ENCODE assay signal across 10 cellular contexts in genomic region chr19:1245884-1246816, GRCh38. TPM values are rescaled to one million over a fixed set of nuclear protein-coding genes. Genes with fewer than 3 reads are reported as not detected.
A peak's percentile ranks its signal among the peaks of the same experiment; 100 is the strongest.
DNase-seq lines count a peak whose midpoint lies in the region; ATAC-seq and TF ChIP-seq lines count a peak whose summit lies in the region.
"Had no signal": no experiment of that assay in that cellular context is flagged by ENCODE, and none has a peak within 500 bp of the region (broad histone marks: within the 10 kb centered on the region; RNA-seq: fewer than 3 reads in every experiment).

No MANE protein-coding gene starts in this region.

- no TSS peak for BruUV-seq in PC-3 (replicated peaks; lab: Mats Ljungman, UMichigan)

- H3F3A ChIP-seq in PC-3 (ENCODE audit: low read length, unreplicated experiment) = no peaks in the 10 kb centered on the region

- H3K27me3 ChIP-seq in CD4-positive, alpha-beta memory T cell (ENCODE audit: insufficient read depth, low read length) = no peaks in the 10 kb centered on the region
- no peaks in the 10 kb centered on the region for H3K27me3 ChIP-seq in Peyer's patch
- H3K27me3 ChIP-seq in left ventricle myocardium inferior (ENCODE audit: low read depth) = no peaks in the 10 kb centered on the region
- H3K27me3 ChIP-seq in PC-3 (ENCODE audit: low read length) = no peaks in the 10 kb centered on the region

- H3K4me1 Mint-ChIP-seq in CD4-positive, alpha-beta memory T cell = peaks cover 6 to 28% (median 19%) of the 10 kb centered on the region in 4 donors
- peaks cover 5% of the 10 kb centered on the region for H3K4me1 Mint-ChIP-seq in activated T-helper 17 cell treated with anti-CD3 and anti-CD28 coated beads, Interleukin-2, amount 50 U/mL, for 72 hours

- H3K27ac Mint-ChIP-seq in CD4-positive, alpha-beta memory T cell = peak overlapping the region in 4 of 7 donors; percentile 13 to 81 (median 71)
- no peak overlapping the region for H3K27ac Mint-ChIP-seq in activated T-helper 17 cell treated with anti-CD3 and anti-CD28 coated beads, Interleukin-2, amount 50 U/mL, for 72 hours

- peaks cover 4% of the 10 kb centered on the region; the same call in 1 of the 2 replicates for H4K20me1 ChIP-seq in PC-3 (ENCODE audit: low read length)

- peaks cover 0 to 3% of the 10 kb centered on the region in 2 donors for H3K27me3 Mint-ChIP-seq in CD4-positive, alpha-beta memory T cell
- H3K27me3 Mint-ChIP-seq in activated T-helper 17 cell treated with anti-CD3 and anti-CD28 coated beads, Interleukin-2, amount 50 U/mL, for 72 hours = no peaks in the 10 kb centered on the region

- peaks cover 47% of the 10 kb centered on the region for H3K4me1 ChIP-seq in CD4-positive, alpha-beta memory T cell (ENCODE audit: insufficient read depth, low read length)
- H3K4me1 ChIP-seq in Peyer's patch = peaks cover 3 to 58% (median 39%) of the 10 kb centered on the region in 4 donors
- H3K4me1 ChIP-seq in left ventricle myocardium inferior = peaks cover 82% of the 10 kb centered on the region
- peaks cover 33% of the 10 kb centered on the region for H3K4me1 ChIP-seq in PC-3 (ENCODE audit: insufficient read depth, low read length)

- H3K79me2 ChIP-seq in PC-3 (ENCODE audit: low read length) = peaks cover 51% of the 10 kb centered on the region

- no peak overlapping the region for H3K4me2 ChIP-seq in PC-3 (ENCODE audit: low read length)

- CTCF ChIA-PET in CD4-positive, alpha-beta memory T cell (lab: Charles Lee; ENCODE audit: partially characterized antibody) = interaction anchor here (0.6 to 5.3 kb wide), 4 partner anchors 18 to 51 kb away, joined by 4 to 364 read pairs (median 18); partner anchors contain the start of gene CIRBP
- CTCF ChIA-PET in PC-3 (lab: Charles Lee) = interaction anchor here (0.6 to 2.6 kb wide), 5 partner anchors 19 to 659 kb away, joined by 3 to 124 read pairs (median 4); no protein-coding TSS in a partner anchor

- no peak overlapping the region for H3K4me3 ChIP-seq in CD4-positive, alpha-beta memory T cell (ENCODE audit: low read length in 2 of 2)
- H3K4me3 ChIP-seq in Peyer's patch (peak overlapping the region in 2 of 4 donors; percentile 45 to 95), left ventricle myocardium inferior (peak overlapping the region; percentile 90), PC-3 (ENCODE audit: low read length) (no peak overlapping the region)

- intact Hi-C loops in CD4-positive, alpha-beta memory T cell (cut with micrococcal nuclease) = loop anchor here (10.0 kb wide), 1 partner anchor 451 kb away; the partner anchor contains the start of gene PTBP1
- intact Hi-C loops in left ventricle myocardium inferior (cut with micrococcal nuclease) (no loop called here), PC-3 (cut with micrococcal nuclease) (no loop called here)

- no peaks in the 10 kb centered on the region for H3K36me3 ChIP-seq in CD4-positive, alpha-beta memory T cell (ENCODE audit: insufficient read depth, low read length)
- peaks cover 0 to 22% (median 0%) of the 10 kb centered on the region in 3 donors for H3K36me3 ChIP-seq in Peyer's patch
- peaks cover 15% of the 10 kb centered on the region for H3K36me3 ChIP-seq in left ventricle myocardium inferior
- peaks cover 5% of the 10 kb centered on the region for H3K36me3 ChIP-seq in PC-3 (ENCODE audit: low read depth, low read length)

- peak in 1 of 6 experiments; percentile 12 for TF ChIP-seq CTCF in Peyer's patch (IDR thresholded peaks at IDR 0.05)
- no peak for TF ChIP-seq CTCF in left ventricle myocardium inferior (IDR thresholded peaks at IDR 0.05; ENCODE audit: borderline replicate concordance)
- TF ChIP-seq CTCF in PC-3 (conservative IDR thresholded peaks at IDR 0.05; ENCODE audit: low read depth, low read length) = no peak

- TF ChIP-seq POLR2A in Peyer's patch (IDR thresholded peaks at IDR 0.05) = peak; percentile 72 to 86

- no peaks in the 10 kb centered on the region for H3K9me3 ChIP-seq in CD4-positive, alpha-beta memory T cell (ENCODE audit: control insufficient read depth in 1 of 2, low read length in 2 of 2)
- H3K9me3 ChIP-seq in Peyer's patch (no peaks in the 10 kb centered on the region), left ventricle myocardium inferior (replicated peaks) (no peaks in the 10 kb centered on the region), PC-3 (ENCODE audit: low read length) (no peaks in the 10 kb centered on the region)

- no peak for ATAC-seq in activated T-helper 17 cell treated with anti-CD3 and anti-CD28 coated beads, Interleukin-2, amount 50 U/mL, for 72 hours (replicated peaks)
- ATAC-seq in PC-3 (no peak), HG02798 (IDR thresholded peaks at IDR 0.05; ENCODE audit: poor library complexity, unreplicated experiment) (no peak)

- POLR2A ChIA-PET in CD4-positive, alpha-beta memory T cell (lab: Charles Lee; ENCODE audit: partially characterized antibody) = interaction anchor here (0.5 to 10.1 kb wide), 4 partner anchors 18 to 217 kb away, joined by 3 to 650 read pairs (median 20); partner anchors contain the start of genes CIRBP and FAM174C
- POLR2A ChIA-PET in PC-3 (lab: Charles Lee; ENCODE audit: unreplicated experiment) = no interaction called here

- no peak overlapping the region for H3K9ac ChIP-seq in PC-3 (ENCODE audit: low read length)

- no peak overlapping the region for H2AFZ ChIP-seq in PC-3 (ENCODE audit: low read length)

- no peaks in the 10 kb centered on the region for H3K9me2 ChIP-seq in PC-3 (replicated peaks; ENCODE audit: low read length)

- H3K4me3 Mint-ChIP-seq in CD4-positive, alpha-beta memory T cell = peak overlapping the region in 3 of 8 donors; percentile 39 to 54 (median 45)
- H3K4me3 Mint-ChIP-seq in activated T-helper 17 cell treated with anti-CD3 and anti-CD28 coated beads, Interleukin-2, amount 50 U/mL, for 72 hours = no peak overlapping the region

- H3K27ac ChIP-seq in CD4-positive, alpha-beta memory T cell (ENCODE audit: low read depth, low read length) = no peak overlapping the region
- H3K27ac ChIP-seq in Peyer's patch (peak overlapping the region; percentile 82 to 100 (median 100)), left ventricle myocardium inferior (replicated peaks) (peak overlapping the region; percentile 100), PC-3 (ENCODE audit: low read length) (no peak overlapping the region)

- H3K36me3 Mint-ChIP-seq in CD4-positive, alpha-beta memory T cell = peaks cover 4 to 8% of the 10 kb centered on the region in 2 donors
- peaks cover 9% of the 10 kb centered on the region for H3K36me3 Mint-ChIP-seq in activated T-helper 17 cell treated with anti-CD3 and anti-CD28 coated beads, Interleukin-2, amount 50 U/mL, for 72 hours (ENCODE audit: low read depth)

- peaks cover 0 to 2% (median 0%) of the 10 kb centered on the region in 8 donors for H3K9me3 Mint-ChIP-seq in CD4-positive, alpha-beta memory T cell
- H3K9me3 Mint-ChIP-seq in activated T-helper 17 cell treated with anti-CD3 and anti-CD28 coated beads, Interleukin-2, amount 50 U/mL, for 72 hours = no peaks in the 10 kb centered on the region

- no peak for DNase-seq in CD4-positive, alpha-beta memory T cell
- DNase-seq in Peyer's patch = peak in 2 of 3 donors; percentile 93
- peak; percentile 89 for DNase-seq in left ventricle myocardium inferior
- DNase-seq in retina = peak; percentile 39
- DNase-seq in NCI-H2029 treated with DMSO at 0.1 percent for 48 hours (lab: John Stamatoyannopoulos, UW) = no peak
- no peak for DNase-seq in PC-3
- DNase-seq: activated effector memory CD4-positive, alpha-beta T cell treated with anti-CD3 and anti-CD28 coated beads, Interleukin-2, amount 50 U/mL, for 16 hours; T-helper 1 cell had no signal

RNA-seq across cellular contexts. Expression of gene MIDN, which starts 2.2 kb away (rescaled TPM):
- total RNA-seq in CD4-positive, alpha-beta memory T cell = 10 to 100 TPM; 30.3 to 34.0 TPM
- 1 to 10 TPM in 1 of 2 donors, under 1 TPM in 1; 0.75 to 6.1 TPM for polyA plus RNA-seq in CD4-positive, alpha-beta memory T cell
- total RNA-seq in Peyer's patch (100 to 1,000 TPM in 1 of 4 donors, 10 to 100 TPM in 3; 34.7 to 205 (median 98.9) TPM), left ventricle myocardium inferior (60.5 TPM), PC-3 (2014; rRNA removed) (17.3 and 41.8 TPM in 2 replicates)
- 10 to 100 TPM; 51.4 to 56.8 TPM for total RNA-seq in activated T-helper 17 cell treated with anti-CD3 and anti-CD28 coated beads, Interleukin-2, amount 50 U/mL, for 72 hours

RNA-seq across cellular contexts. Expression of gene ATP5F1D, which starts 4.6 kb away (rescaled TPM):
- total RNA-seq in CD4-positive, alpha-beta memory T cell = 100 to 1,000 TPM; 105 to 108 TPM
- polyA plus RNA-seq in CD4-positive, alpha-beta memory T cell = 100 to 1,000 TPM; 133 to 243 TPM
- 100 to 1,000 TPM in 3 of 4 donors, 10 to 100 TPM in 1; 88.3 to 299 (median 206) TPM for total RNA-seq in Peyer's patch
- 501 TPM for total RNA-seq in left ventricle myocardium inferior
- 100 to 1,000 TPM; 148 to 210 TPM for total RNA-seq in activated T-helper 17 cell treated with anti-CD3 and anti-CD28 coated beads, Interleukin-2, amount 50 U/mL, for 72 hours
- total RNA-seq in PC-3 (2014; rRNA removed) = 102 and 187 TPM in 2 replicates

RNA-seq across cellular contexts. Expression of gene CBARP, which starts 8.3 kb away (rescaled TPM):
- total RNA-seq in CD4-positive, alpha-beta memory T cell = not detected
- polyA plus RNA-seq in CD4-positive, alpha-beta memory T cell = not detected
- total RNA-seq in Peyer's patch (1 to 10 TPM in 1 of 4 donors, not detected in 3; 1.9 TPM), left ventricle myocardium inferior (0.96 TPM), PC-3 (2014; rRNA removed) (3.3 and 6.3 TPM in 2 replicates)
- 1 to 10 TPM in 1 of 2 donors, under 1 TPM in 1; 0.77 to 1.4 TPM for total RNA-seq in activated T-helper 17 cell treated with anti-CD3 and anti-CD28 coated beads, Interleukin-2, amount 50 U/mL, for 72 hours

RNA-seq across cellular contexts. Expression of gene CIRBP, which starts 23.0 kb away (rescaled TPM):
- 100 to 1,000 TPM; 574 to 638 TPM for total RNA-seq in CD4-positive, alpha-beta memory T cell
- 100 to 1,000 TPM; 160 to 257 TPM for polyA plus RNA-seq in CD4-positive, alpha-beta memory T cell
- total RNA-seq in Peyer's patch = 100 to 1,000 TPM; 258 to 623 (median 458) TPM
- total RNA-seq in left ventricle myocardium inferior = 229 TPM
- 100 to 1,000 TPM; 150 to 172 TPM for total RNA-seq in activated T-helper 17 cell treated with anti-CD3 and anti-CD28 coated beads, Interleukin-2, amount 50 U/mL, for 72 hours
- total RNA-seq in PC-3 (2014; rRNA removed) = 136 and 197 TPM in 2 replicates

RNA-seq across cellular contexts. Expression of gene FAM174C, which starts 29.2 kb away (rescaled TPM):
- total RNA-seq in CD4-positive, alpha-beta memory T cell = 10 to 100 TPM; 50.5 to 54.2 TPM
- 100 to 1,000 TPM in 1 of 2 donors, 10 to 100 TPM in 1; 57.2 to 114 TPM for polyA plus RNA-seq in CD4-positive, alpha-beta memory T cell
- total RNA-seq in Peyer's patch = 10 to 100 TPM; 39.6 to 87.7 (median 80.0) TPM
- 12.4 TPM for total RNA-seq in left ventricle myocardium inferior
- total RNA-seq in activated T-helper 17 cell treated with anti-CD3 and anti-CD28 coated beads, Interleukin-2, amount 50 U/mL, for 72 hours = 10 to 100 TPM; 52.9 to 85.9 TPM
- total RNA-seq in PC-3 (2014; rRNA removed) = 110 and 133 TPM in 2 replicates

Comparison
In these comparisons a context has a peak if more than half of its experiments do, and no peak if none do; other contexts are left out.
1. DNase-seq: peak in Peyer's patch (2 of 3), left ventricle myocardium inferior (single experiment) and retina (single experiment); none in CD4-positive, alpha-beta memory T cell (0 of 5), NCI-H2029 treated with DMSO at 0.1 percent for 48 hours (single experiment) and PC-3 (single experiment).
2. H3K27ac ChIP-seq: peak in Peyer's patch (4 of 4) and left ventricle myocardium inferior (single experiment); none in CD4-positive, alpha-beta memory T cell (single experiment) and PC-3 (single experiment).